17 cellular contexts compared by ENCODE assay signal in genomic region chr22:20966883-20967696, GRCh38. TPM values are rescaled to one million over a fixed set of nuclear protein-coding genes. Genes with fewer than 3 reads are reported as not detected.
DNase-seq lines count a peak whose midpoint lies in the region; ATAC-seq and TF ChIP-seq lines count a peak whose summit lies in the region.
"Had no signal": no experiment of that assay in that cellular context is flagged by ENCODE, and none has a peak within 500 bp of the region (broad histone marks: within the 10 kb centered on the region; RNA-seq: fewer than 3 reads in every experiment).

A gene with protein sequence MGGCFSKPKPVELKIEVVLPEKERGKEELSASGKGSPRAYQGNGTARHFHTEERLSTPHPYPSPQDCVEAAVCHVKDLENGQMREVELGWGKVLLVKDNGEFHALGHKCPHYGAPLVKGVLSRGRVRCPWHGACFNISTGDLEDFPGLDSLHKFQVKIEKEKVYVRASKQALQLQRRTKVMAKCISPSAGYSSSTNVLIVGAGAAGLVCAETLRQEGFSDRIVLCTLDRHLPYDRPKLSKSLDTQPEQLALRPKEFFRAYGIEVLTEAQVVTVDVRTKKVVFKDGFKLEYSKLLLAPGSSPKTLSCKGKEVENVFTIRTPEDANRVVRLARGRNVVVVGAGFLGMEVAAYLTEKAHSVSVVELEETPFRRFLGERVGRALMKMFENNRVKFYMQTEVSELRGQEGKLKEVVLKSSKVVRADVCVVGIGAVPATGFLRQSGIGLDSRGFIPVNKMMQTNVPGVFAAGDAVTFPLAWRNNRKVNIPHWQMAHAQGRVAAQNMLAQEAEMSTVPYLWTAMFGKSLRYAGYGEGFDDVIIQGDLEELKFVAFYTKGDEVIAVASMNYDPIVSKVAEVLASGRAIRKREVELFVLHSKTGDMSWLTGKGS (plus strand): TSS chr22:20967255. CDS start chr22:20967945, 690 bp downstream.

- peaks cover 20% of the 10 kb centered on the region for H3K4me1 ChIP-seq in mucosa of descending colon (ENCODE audit: low read depth)
- H3K4me1 ChIP-seq: parathyroid adenoma had no signal

- ATAC-seq in Right ventricle myocardium superior (ENCODE audit: poor library complexity) (no peak), Right ventricle myocardium inferior (no peak), mucosa of descending colon (no peak), GM18868 (IDR thresholded peaks at IDR 0.05; ENCODE audit: unreplicated experiment) (no peak)
- ATAC-seq: left cardiac atrium; stimulated activated naive B cell treated with anti-CD40 and anti-IgM and Interleukin-4, amounts not matched to agents 10 μg/mL and 1 μg/mL and 100 μg/mL, for 72 hours had no signal

- DNase-seq in Right ventricle myocardium superior (peak; percentile 36), Right ventricle myocardium inferior (ENCODE audit: missing footprints) (no peak), mucosa of descending colon (peak in 2 of 3 donors; percentile 56 to 60), ureter (ENCODE audit: low spot score) (no peak), AG08395 (ENCODE audit: low spot score) (no peak), GM10248 (ENCODE audit: extremely low spot score) (no peak)
- DNase-seq: 8988T; activated CD4-positive, alpha-beta memory T cell treated with anti-CD3 and anti-CD28 coated beads, Interleukin-2, amount 10 ng/mL, durations not matched to agents 7 days and 5 days; left cardiac atrium; MG63; NCI-H1694; stimulated activated naive B cell treated with anti-CD40 and anti-IgM and Interleukin-4, amounts not matched to agents 10 μg/mL and 1 μg/mL and 100 μg/mL, for 72 hours had no signal

- intact Hi-C loops in Right ventricle myocardium superior (cut with DNase I) (no loop called here), Right ventricle myocardium inferior (cut with DNase I) (no loop called here), mucosa of descending colon (cut with DNase I, micrococcal nuclease) (no loop called here)

- no peak within 1 kb of the TSS for H3K4me3 ChIP-seq in mucosa of descending colon
- H3K4me3 ChIP-seq: cardiac muscle cell, MG63, tibial nerve had no signal

- POLR2A ChIA-PET in GM10248 (lab: Yijun Ruan, JAX), result no interaction called here

- H3K27ac ChIP-seq in cingulate gyrus (ENCODE audit: low read depth, low read length), result peak within 1 kb of the TSS; percentile 75
- H3K27ac ChIP-seq: cardiac muscle cell, parathyroid adenoma, tibial nerve had no signal

- H3K36me3 ChIP-seq in mucosa of descending colon (ENCODE audit: low read depth), result no peaks in the 10 kb centered on the region
- H3K36me3 ChIP-seq: cardiac muscle cell, MG63, tibial nerve had no signal

- TF ChIP-seq CTCF in mucosa of descending colon (IDR thresholded peaks at IDR 0.05) (no peak), GM10248 (IDR thresholded peaks at IDR 0.05; ENCODE audit: control extremely low read depth, extremely low read depth, low read depth, missing control alignments) (no peak)

- no peaks in the 10 kb centered on the region for H3K9me3 ChIP-seq in mucosa of descending colon
- H3K9me3 ChIP-seq: MG63, tibial nerve had no signal

- CTCF ChIA-PET in GM10248 (lab: Yijun Ruan, JAX), result interaction anchor here (0.9 to 2.7 kb wide), 3 partner anchors 10 to 50 kb away, joined by 3 to 9 read pairs (median 3); partner anchors contain the start of genes CRKL and LZTR1

RNA-seq across cellular contexts. Expression of the gene that starts here (rescaled TPM):
- total RNA-seq in Right ventricle myocardium superior (0.67 TPM), Right ventricle myocardium inferior (0.65 TPM), mucosa of descending colon (100 to 1,000 TPM in 2 of 3 donors, 10 to 100 TPM in 1; 73.1 to 239 (median 181) TPM), ureter (15.4 TPM)

Comparison
In these comparisons a context has a peak if more than half of its experiments do, and no peak if none do; other contexts are left out.
1. Peak in DNase-seq in Right ventricle myocardium superior; RNA of the gene not detected or under 1 TPM.
2. DNase-seq: peak in mucosa of descending colon (2 of 3); none in Right ventricle myocardium inferior (single experiment), ureter (single experiment), AG08395 (single experiment) and GM10248 (single experiment).